In genomic region chr11:112727341-112727841, GRCh38 we compare ENCODE assay signal across 25 cellular contexts.
"Had no signal": no experiment of that assay in that cellular context is flagged by ENCODE, and none has a peak within 500 bp of the region (broad histone marks: within the 10 kb centered on the region; RNA-seq: fewer than 3 reads in every experiment).

No MANE protein-coding gene starts in this region.

- H3K9me3 ChIP-seq: adrenal gland, breast epithelium, SJSA1 had no signal

- H3K27me3 ChIP-seq: adrenal gland, breast epithelium, SJSA1 had no signal

- H3K36me3 ChIP-seq: adrenal gland, breast epithelium, SJSA1 had no signal

- H3K4me3 Mint-ChIP-seq: activated CD4-positive, alpha-beta memory T cell treated with anti-CD3 and anti-CD28 coated beads for 36 hours; activated CD4-positive, alpha-beta T cell treated with anti-CD3 and anti-CD28 coated beads, Interleukin-2, amount 10 ng/mL, durations not matched to agents 7 days and 5 days; activated naive CD8-positive, alpha-beta T cell treated with anti-CD3 and anti-CD28 coated beads, Interleukin-2, amount 10 ng/mL, durations not matched to agents 7 days and 5 days; T-cell had no signal

- ATAC-seq: PC-3, T-cell had no signal

- H3K4me3 ChIP-seq: adrenal gland, breast epithelium, SJSA1 had no signal

- H3K9me3 Mint-ChIP-seq: activated CD4-positive, alpha-beta memory T cell treated with anti-CD3 and anti-CD28 coated beads for 36 hours; activated CD4-positive, alpha-beta T cell treated with anti-CD3 and anti-CD28 coated beads, Interleukin-2, amount 10 ng/mL, durations not matched to agents 7 days and 5 days; activated naive CD8-positive, alpha-beta T cell treated with anti-CD3 and anti-CD28 coated beads, Interleukin-2, amount 10 ng/mL, durations not matched to agents 7 days and 5 days; T-cell had no signal

- H3K4me1 Mint-ChIP-seq: activated CD4-positive, alpha-beta T cell treated with anti-CD3 and anti-CD28 coated beads, Interleukin-2, amount 10 ng/mL, durations not matched to agents 7 days and 5 days; activated naive CD8-positive, alpha-beta T cell treated with anti-CD3 and anti-CD28 coated beads, Interleukin-2, amount 10 ng/mL, durations not matched to agents 7 days and 5 days; T-cell had no signal

- DNase-seq: activated CD4-positive, alpha-beta memory T cell treated with anti-CD3 and anti-CD28 coated beads for 36 hours; activated CD4-positive, alpha-beta T cell treated with anti-CD3 and anti-CD28 coated beads, Interleukin-2, amount 10 ng/mL, durations not matched to agents 7 days and 5 days; activated CD4-positive, CD25-positive, alpha-beta regulatory T cell; activated CD8-positive, alpha-beta memory T cell treated with anti-CD3 and anti-CD28 coated beads, Interleukin-2, amount 50 U/mL, for 4 hours; activated naive CD4-positive, alpha-beta T cell treated with anti-CD3 and anti-CD28 coated beads, Interleukin-2, amount 50 U/mL, for 16 hours; activated naive CD8-positive, alpha-beta T cell treated with anti-CD3 and anti-CD28 coated beads, Interleukin-2, amount 10 ng/mL, durations not matched to agents 7 days and 5 days; activated T-cell treated with anti-CD3 and anti-CD28 coated beads, Interleukin-2, amount 50 U/mL, for 1 hour; adrenal gland; anterior cingulate cortex; IMR-90; KBM-7; NCI-H1092 treated with DMSO at 0.1 percent for 48 hours; NCI-H1436; NCI-H1694 treated with DMSO at 0.1 percent for 48 hours; NCI-H2081; NCI-H2171; NCI-H345; NCI-H510A; NCI-H69; PC-3; SHP77; T-cell had no signal

- H3K36me3 Mint-ChIP-seq: activated CD4-positive, alpha-beta memory T cell treated with anti-CD3 and anti-CD28 coated beads for 36 hours; activated naive CD8-positive, alpha-beta T cell treated with anti-CD3 and anti-CD28 coated beads, Interleukin-2, amount 10 ng/mL, durations not matched to agents 7 days and 5 days; T-cell had no signal

- H3K27ac ChIP-seq: adrenal gland, breast epithelium, SJSA1, VCaP had no signal

- H3K4me1 ChIP-seq: adrenal gland, breast epithelium, SJSA1 had no signal

- H3K27ac Mint-ChIP-seq: activated CD4-positive, alpha-beta memory T cell treated with anti-CD3 and anti-CD28 coated beads for 36 hours; activated CD4-positive, alpha-beta T cell treated with anti-CD3 and anti-CD28 coated beads, Interleukin-2, amount 10 ng/mL, durations not matched to agents 7 days and 5 days; activated naive CD8-positive, alpha-beta T cell treated with anti-CD3 and anti-CD28 coated beads, Interleukin-2, amount 10 ng/mL, durations not matched to agents 7 days and 5 days; T-cell had no signal
